In genomic region chrX:119518371-119518770, GRCh38 we compare ENCODE assay signal across 25 cellular contexts.
"Had no signal": no experiment of that assay in that cellular context is flagged by ENCODE, and none has a peak within 500 bp of the region (broad histone marks: within the 10 kb centered on the region; RNA-seq: fewer than 3 reads in every experiment).

No MANE protein-coding gene starts in this region.

- ATAC-seq: activated naive CD4-positive, alpha-beta T cell treated with anti-CD3 and anti-CD28 coated beads, Interleukin-2, amount 50 U/mL, for 72 hours; activated T-cell treated with anti-CD3 and anti-CD28 coated beads, Interleukin-2, amount 50 U/mL, for 72 hours; gastroesophageal sphincter; heart right ventricle; T-helper 17 cell; WTC11 had no signal

- DNase-seq: activated CD4-positive, alpha-beta memory T cell treated with anti-CD3 and anti-CD28 coated beads, Interleukin-2, amount 10 ng/mL, durations not matched to agents 7 days and 5 days; activated CD4-positive, alpha-beta T cell treated with anti-CD3 and anti-CD28 coated beads for 1 hour; activated CD4-positive, alpha-beta T cell treated with anti-CD3 and anti-CD28 coated beads for 4 hours; activated CD4-positive, alpha-beta T cell treated with anti-CD3 and anti-CD28 coated beads, Interleukin-2, amount 10 ng/mL, durations not matched to agents 7 days and 5 days; activated CD4-positive, alpha-beta T cell treated with anti-CD3 and anti-CD28 coated beads, Interleukin-2, amount 50 U/mL, for 4 hours; activated CD8-positive, alpha-beta memory T cell treated with anti-CD3 and anti-CD28 coated beads, Interleukin-2, amount 50 U/mL, for 48 hours; activated gamma-delta T cell; activated naive CD4-positive, alpha-beta T cell; activated naive CD4-positive, alpha-beta T cell treated with anti-CD3 and anti-CD28 coated beads, Interleukin-2, amount 10 ng/mL, durations not matched to agents 7 days and 5 days; activated naive CD8-positive, alpha-beta T cell treated with anti-CD3 and anti-CD28 coated beads, Interleukin-2, amount 10 ng/mL, durations not matched to agents 7 days and 5 days; activated T-cell treated with anti-CD3 and anti-CD28 coated beads for 4 hours; activated T-cell treated with anti-CD3 and anti-CD28 coated beads, Interleukin-2, amount 50 U/mL, for 24 hours; activated T-cell treated with anti-CD3 and anti-CD28 coated beads, Interleukin-2, amount 50 U/mL, for 72 hours; central memory CD4-positive, alpha-beta T cell; cerebellar nuclear complex; colonic mucosa; effector CD8-positive, alpha-beta T cell; esophagus squamous epithelium; foreskin melanocyte; heart right ventricle; T-helper 17 cell; T1000 had no signal
